Comparison of ENCODE assay signal across 19 cellular contexts in the genomic region with DNA sequence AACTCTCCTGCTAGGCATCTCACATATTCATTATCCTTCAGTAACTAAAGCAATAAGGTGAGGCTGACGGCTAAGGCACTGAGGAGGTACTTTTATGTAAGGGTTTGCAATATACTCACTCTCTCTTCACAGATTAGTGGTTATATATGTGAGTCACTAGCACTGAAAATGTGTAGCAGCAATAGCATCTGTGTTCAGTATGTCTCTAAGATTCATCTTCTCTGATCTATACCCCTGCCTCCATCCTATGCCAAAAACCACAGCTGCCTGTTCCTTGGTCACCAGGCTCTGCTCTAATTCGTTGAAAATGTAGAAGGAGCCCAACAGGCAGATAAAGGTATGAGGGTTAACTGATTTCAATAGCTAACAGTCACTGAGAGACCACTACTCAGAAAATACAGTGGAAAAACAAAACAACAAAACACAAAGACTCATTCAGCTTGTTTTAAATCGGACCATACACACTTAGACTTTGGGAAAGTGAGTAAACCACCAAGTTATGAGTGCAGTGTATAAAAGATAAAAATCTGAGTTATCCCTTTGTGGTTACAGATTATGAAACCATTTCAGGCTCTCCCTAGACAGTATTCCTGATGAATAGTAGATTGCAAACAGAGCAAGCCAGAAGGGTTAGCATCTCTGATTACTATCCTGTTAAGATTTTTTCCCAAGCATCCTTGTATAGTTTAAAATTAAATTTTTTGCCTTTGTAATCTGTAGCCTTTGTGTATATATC.
DNase-seq lines count a peak whose midpoint lies in the region; ATAC-seq, FAIRE-seq and TF ChIP-seq lines count a peak whose summit lies in the region.
"Had no signal": no experiment of that assay in that cellular context is flagged by ENCODE, and none has a peak within 500 bp of the region (broad histone marks: within the 10 kb centered on the region; RNA-seq: fewer than 3 reads in every experiment).

No MANE protein-coding gene starts in this region.

- no peaks in the 10 kb centered on the region for H3K9me3 ChIP-seq in astrocyte (ENCODE audit: insufficient read depth, low read depth, low read length)
- H3K9me3 ChIP-seq: BE2C had no signal

- H3K36me3 ChIP-seq in astrocyte (ENCODE audit: insufficient read depth, low read length) = no peaks in the 10 kb centered on the region
- H3K36me3 ChIP-seq: BE2C had no signal

- H3K4me1 Mint-ChIP-seq in astrocyte (ENCODE audit: low read depth, unreplicated experiment) = peaks cover 5% of the 10 kb centered on the region
- H3K4me1 Mint-ChIP-seq: activated T-helper 17 cell treated with anti-CD3 and anti-CD28 coated beads, Interleukin-2, amount 50 U/mL, for 72 hours had no signal

- no peak for TF ChIP-seq CTCF in AG10803 (conservative IDR thresholded peaks at IDR 0.05; ENCODE audit: low read length)
- no peak for TF ChIP-seq CTCF in astrocyte (IDR thresholded peaks at IDR 0.05; ENCODE audit: insufficient read depth, low read depth, low read length)

- H3K27ac ChIP-seq in astrocyte (ENCODE audit: low read depth, low read length) = peak overlapping the region; percentile 0

- no peak for ATAC-seq in HG02981 (IDR thresholded peaks at IDR 0.05; ENCODE audit: unreplicated experiment)
- ATAC-seq: activated T-helper 17 cell treated with anti-CD3 and anti-CD28 coated beads, Interleukin-2, amount 50 U/mL, for 72 hours; sciatic nerve; WTC11 had no signal

- H3K9ac ChIP-seq in astrocyte (ENCODE audit: low read length) = no peak overlapping the region

- H3K9me3 Mint-ChIP-seq in astrocyte (ENCODE audit: unreplicated experiment) = no peaks in the 10 kb centered on the region
- H3K9me3 Mint-ChIP-seq: dendritic cell treated with granulocyte-macrophage colony-stimulating factor and Interleukin-4, amounts not matched to agents 40 ng/mL and 50 ng/mL, for 4 days had no signal

- H3K4me2 ChIP-seq in astrocyte (ENCODE audit: low read length) = peak overlapping the region; percentile 35

- peak; percentile 87 for DNase-seq in AG10803 (ENCODE audit: low read depth)
- peak; percentile 48 for DNase-seq in HT1080 (ENCODE audit: low read depth)
- peak; percentile 93 for DNase-seq in astrocyte (ENCODE audit: low read depth)
- DNase-seq in hepatic stellate cell (ENCODE audit: low spot score) = peak; percentile 14
- no peak for DNase-seq in D341Med (ENCODE audit: low spot score)
- DNase-seq in NCI-H1048 (lab: John Stamatoyannopoulos, UW) = no peak
- no peak for DNase-seq in stimulated activated CD4-positive, alpha-beta T cell treated with anti-CD3 and anti-CD28 coated beads, Interleukin-2, amount 100 ng/mL, for 48 hours
- DNase-seq: BE2C; erythroblast; KG1; NCI-H1105; RPMI8226; stimulated activated CD4-positive, alpha-beta T cell treated with anti-CD3 and anti-CD28 coated beads, Interleukin-2, amount 100 ng/mL, for 24 hours had no signal

- peak; percentile 85 for FAIRE-seq in astrocyte (lab: Jason Lieb, UNC)
- FAIRE-seq: D721Med had no signal

- H3K27ac Mint-ChIP-seq in astrocyte (ENCODE audit: unreplicated experiment) = peak overlapping the region; percentile 12
- H3K27ac Mint-ChIP-seq: activated T-helper 17 cell treated with anti-CD3 and anti-CD28 coated beads, Interleukin-2, amount 50 U/mL, for 72 hours; dendritic cell treated with granulocyte-macrophage colony-stimulating factor and Interleukin-4, amounts not matched to agents 40 ng/mL and 50 ng/mL, for 4 days; WTC11 had no signal

- H3K27me3 ChIP-seq in astrocyte (ENCODE audit: insufficient read depth, low read length) = no peaks in the 10 kb centered on the region
- H3K27me3 ChIP-seq: BE2C had no signal

- H4K20me1 ChIP-seq in astrocyte (ENCODE audit: insufficient read depth, low read length) = no peaks in the 10 kb centered on the region

- no peaks in the 10 kb centered on the region for H3K79me2 ChIP-seq in astrocyte (ENCODE audit: insufficient read depth, low read length)

- H3K4me1 ChIP-seq in astrocyte (ENCODE audit: insufficient read depth, low read length) = peaks cover 10% of the 10 kb centered on the region
- H3K4me1 ChIP-seq: BE2C had no signal

- no peak overlapping the region for H2AFZ ChIP-seq in astrocyte (ENCODE audit: low read depth, low read length)

- H3K36me3 Mint-ChIP-seq in astrocyte (ENCODE audit: low read depth, unreplicated experiment) = peaks cover 3% of the 10 kb centered on the region
- H3K36me3 Mint-ChIP-seq: WTC11 had no signal

- H3K4me3 ChIP-seq in AG10803 (ENCODE audit: low read length) = no peak overlapping the region; the same call in 1 of the 2 replicates
- no peak overlapping the region for H3K4me3 ChIP-seq in astrocyte (ENCODE audit: insufficient read depth, low read depth, low read length)

- H3K4me3 Mint-ChIP-seq in astrocyte (ENCODE audit: unreplicated experiment) = no peak overlapping the region
- H3K4me3 Mint-ChIP-seq: activated T-helper 17 cell treated with anti-CD3 and anti-CD28 coated beads, Interleukin-2, amount 50 U/mL, for 72 hours; dendritic cell treated with granulocyte-macrophage colony-stimulating factor and Interleukin-4, amounts not matched to agents 40 ng/mL and 50 ng/mL, for 4 days; WTC11 had no signal

- no peaks in the 10 kb centered on the region for H3K27me3 Mint-ChIP-seq in astrocyte (ENCODE audit: low read depth, unreplicated experiment)
- H3K27me3 Mint-ChIP-seq: activated T-helper 17 cell treated with anti-CD3 and anti-CD28 coated beads, Interleukin-2, amount 50 U/mL, for 72 hours had no signal

Comparison
In these comparisons a context has a peak if more than half of its experiments do, and no peak if none do; other contexts are left out.
1. DNase-seq: peak in AG10803 (single experiment), HT1080 (single experiment), astrocyte (single experiment) and hepatic stellate cell (single experiment); none in D341Med (single experiment), NCI-H1048 (single experiment) and stimulated activated CD4-positive, alpha-beta T cell treated with anti-CD3 and anti-CD28 coated beads, Interleukin-2, amount 100 ng/mL, for 48 hours (0 of 2).